In genomic region chr10:35216303-35216905, GRCh38 we compare ENCODE assay signal across 8 cellular contexts.
DNase-seq lines count a peak whose midpoint lies in the region; ATAC-seq and TF ChIP-seq lines count a peak whose summit lies in the region.

No MANE protein-coding gene starts in this region.

- H3K27me3 Mint-ChIP-seq in activated CD8-positive, alpha-beta memory T cell treated with anti-CD3 and anti-CD28 coated beads, Interleukin-2, amount 10 ng/mL, durations not matched to agents 7 days and 5 days, result no peaks in the 10 kb centered on the region

- H3K9me3 Mint-ChIP-seq in activated CD8-positive, alpha-beta memory T cell treated with anti-CD3 and anti-CD28 coated beads, Interleukin-2, amount 10 ng/mL, durations not matched to agents 7 days and 5 days (ENCODE audit: low read depth), result no peaks in the 10 kb centered on the region

- CTCF ChIA-PET in activated CD8-positive, alpha-beta memory T cell treated with anti-CD3 and anti-CD28 coated beads, Interleukin-2, amount 10 ng/mL, durations not matched to agents 7 days and 5 days (lab: Charles Lee), result interaction anchor here (0.9 to 7.6 kb wide), 14 partner anchors 8 to 281 kb away, joined by 3 to 111 read pairs (median 6); partner anchors contain the start of gene CREM

- peak; percentile 72 for DNase-seq in activated CD8-positive, alpha-beta memory T cell treated with anti-CD3 and anti-CD28 coated beads, Interleukin-2, amount 10 ng/mL, durations not matched to agents 7 days and 5 days
- no peak for DNase-seq in activated CD8-positive, alpha-beta memory T cell treated with anti-CD3 and anti-CD28 coated beads, Interleukin-2, amount 50 U/mL, for 4 hours
- DNase-seq in activated T-cell treated with anti-CD3 and anti-CD28 coated beads, Interleukin-2, amount 50 U/mL, for 48 hours, result peak; percentile 49 to 51
- DNase-seq in left ventricle myocardium inferior (peak; percentile 25), islet precursor cell (no peak)

- peak overlapping the region; percentile 78 for H3K27ac Mint-ChIP-seq in activated CD8-positive, alpha-beta memory T cell treated with anti-CD3 and anti-CD28 coated beads, Interleukin-2, amount 10 ng/mL, durations not matched to agents 7 days and 5 days

- no peaks in the 10 kb centered on the region for H3K9me3 ChIP-seq in left ventricle myocardium inferior (replicated peaks)
- no peaks in the 10 kb centered on the region for H3K9me3 ChIP-seq in subcutaneous abdominal adipose tissue (ENCODE audit: control insufficient read depth in 5 of 5, low read length in 5 of 5)

- H3K4me1 Mint-ChIP-seq in activated CD8-positive, alpha-beta memory T cell treated with anti-CD3 and anti-CD28 coated beads, Interleukin-2, amount 10 ng/mL, durations not matched to agents 7 days and 5 days, result peaks cover 53% of the 10 kb centered on the region

- H3K27ac ChIP-seq in left ventricle myocardium inferior (replicated peaks) (peak overlapping the region; percentile 77), subcutaneous abdominal adipose tissue (ENCODE audit: low read depth, low read length) (peak overlapping the region; percentile 54)

- peak overlapping the region in 1 of 5 donors; percentile 56 for H3K9ac ChIP-seq in subcutaneous abdominal adipose tissue (ENCODE audit: low read length in 5 of 5)

- intact Hi-C loops in left ventricle myocardium inferior (cut with micrococcal nuclease), result no loop called here

- H3K36me3 ChIP-seq in left ventricle myocardium inferior (no peaks in the 10 kb centered on the region), subcutaneous abdominal adipose tissue (ENCODE audit: control insufficient read depth in 5 of 5, insufficient read depth in 5 of 5, low read length in 5 of 5) (peaks cover 0 to 1% (median 0%) of the 10 kb centered on the region in 5 donors)

- ATAC-seq in activated CD8-positive, alpha-beta memory T cell treated with anti-CD3 and anti-CD28 coated beads, Interleukin-2, amount 10 ng/mL, durations not matched to agents 7 days and 5 days, result peak; percentile 57
- ATAC-seq in HG03139 (IDR thresholded peaks at IDR 0.05; ENCODE audit: unreplicated experiment) (no peak), HG03097 (IDR thresholded peaks at IDR 0.05; ENCODE audit: low FRiP score, unreplicated experiment) (no peak)

- no peak for TF ChIP-seq CTCF in left ventricle myocardium inferior (IDR thresholded peaks at IDR 0.05; ENCODE audit: borderline replicate concordance)

- no peak overlapping the region for H3K4me3 Mint-ChIP-seq in activated CD8-positive, alpha-beta memory T cell treated with anti-CD3 and anti-CD28 coated beads, Interleukin-2, amount 10 ng/mL, durations not matched to agents 7 days and 5 days

- H3K4me1 ChIP-seq in left ventricle myocardium inferior (peaks cover 49% of the 10 kb centered on the region), subcutaneous abdominal adipose tissue (ENCODE audit: control insufficient read depth in 5 of 5, insufficient read depth in 5 of 5, low read length in 5 of 5) (peaks cover 8 to 41% (median 17%) of the 10 kb centered on the region in 5 donors)

- H3K27me3 ChIP-seq in left ventricle myocardium inferior (ENCODE audit: low read depth), result no peaks in the 10 kb centered on the region
- H3K27me3 ChIP-seq in subcutaneous abdominal adipose tissue (ENCODE audit: control insufficient read depth in 5 of 5, insufficient read depth in 4 of 5, low read length in 5 of 5), result no peaks in the 10 kb centered on the region

- H3K36me3 Mint-ChIP-seq in activated CD8-positive, alpha-beta memory T cell treated with anti-CD3 and anti-CD28 coated beads, Interleukin-2, amount 10 ng/mL, durations not matched to agents 7 days and 5 days, result peaks cover 22% of the 10 kb centered on the region

- H3K4me3 ChIP-seq in left ventricle myocardium inferior, result no peak overlapping the region
- peak overlapping the region in 1 of 5 donors; percentile 14 for H3K4me3 ChIP-seq in subcutaneous abdominal adipose tissue (ENCODE audit: low read depth in 1 of 5, low read length in 5 of 5)

Comparison
In these comparisons a context has a peak if more than half of its experiments do, and no peak if none do; other contexts are left out.
1. DNase-seq: peak in activated CD8-positive, alpha-beta memory T cell treated with anti-CD3 and anti-CD28 coated beads, Interleukin-2, amount 10 ng/mL, durations not matched to agents 7 days and 5 days (single experiment), activated T-cell treated with anti-CD3 and anti-CD28 coated beads, Interleukin-2, amount 50 U/mL, for 48 hours (2 of 2) and left ventricle myocardium inferior (single experiment); none in activated CD8-positive, alpha-beta memory T cell treated with anti-CD3 and anti-CD28 coated beads, Interleukin-2, amount 50 U/mL, for 4 hours (single experiment) and islet precursor cell (single experiment).